Comparison of ENCODE assay signal across 17 cellular contexts in the genomic region with DNA sequence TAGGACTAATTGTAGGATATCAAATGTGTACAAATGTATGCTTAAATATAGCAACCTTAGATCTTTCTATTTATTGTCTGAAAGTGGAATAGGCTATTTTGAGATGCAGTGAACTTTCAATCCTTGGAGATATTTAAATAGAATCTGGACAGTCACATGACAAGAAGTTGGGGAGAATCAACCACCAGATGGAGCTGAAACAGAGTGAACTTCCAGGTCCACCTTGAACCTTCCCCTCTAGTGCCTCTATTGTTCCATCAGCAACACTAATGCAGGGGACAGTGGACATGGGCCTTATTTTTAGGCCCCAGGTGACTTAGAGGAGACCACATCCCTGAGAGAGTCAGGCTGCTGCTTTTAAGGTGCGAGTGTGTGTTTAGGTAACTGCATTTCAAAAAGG. TPM values are rescaled to one million over a fixed set of nuclear protein-coding genes. Genes with fewer than 3 reads are reported as not detected.
DNase-seq lines count a peak whose midpoint lies in the region; ATAC-seq and TF ChIP-seq lines count a peak whose summit lies in the region.
"Had no signal": no experiment of that assay in that cellular context is flagged by ENCODE, and none has a peak within 500 bp of the region (broad histone marks: within the 10 kb centered on the region; RNA-seq: fewer than 3 reads in every experiment).

No MANE protein-coding gene starts in this region.

- no peaks in the 10 kb centered on the region for H4K20me1 ChIP-seq in IMR-90 (ENCODE audit: insufficient read depth, low read length)

- no peak for TF ChIP-seq POLR2A in IMR-90 (IDR thresholded peaks at IDR 0.05; ENCODE audit: low read depth, low read length)
- no peak for TF ChIP-seq POLR2A in transverse colon (IDR thresholded peaks at IDR 0.05)

- no peak overlapping the region for H3K9ac ChIP-seq in IMR-90 (ENCODE audit: low read depth, low read length)

- no peak overlapping the region for H3K56ac ChIP-seq in IMR-90 (ENCODE audit: extremely low read depth, insufficient read depth, low read length)

- TF ChIP-seq CTCF in C4-2B (conservative IDR thresholded peaks at IDR 0.05) (peak; percentile 21; the same call in 1 of the 2 replicates), IMR-90 (conservative IDR thresholded peaks at IDR 0.05; ENCODE audit: low read depth, low read length) (peak; percentile 18), transverse colon (IDR thresholded peaks at IDR 0.05) (no peak)

- no peak overlapping the region for H3K4ac ChIP-seq in IMR-90 (ENCODE audit: low read depth, low read length)

- H2AK9ac ChIP-seq in IMR-90 (replicated peaks; ENCODE audit: low read depth, low read length, poor library complexity): no peak overlapping the region

- dilution Hi-C loops in IMR-90 (cut with HindIII; ENCODE audit: low sequenced_read_pairs, unreplicated experiment): no loop called here

- DNase-seq in IMR-90: no peak
- DNase-seq in amniotic epithelial cell (ENCODE audit: low read depth): peak; percentile 7
- DNase-seq in lung microvascular endothelial cell (ENCODE audit: low read depth in 2 of 2): peak; percentile 12 to 26
- no peak for DNase-seq in HuH-7 (ENCODE audit: low spot score)
- DNase-seq in 8988T: no peak
- no peak for DNase-seq in transverse colon
- DNase-seq: activated CD4-positive, alpha-beta memory T cell treated with anti-CD3 and anti-CD28 coated beads for 36 hours; activated T-cell treated with anti-CD3 and anti-CD28 coated beads, Interleukin-2, amount 50 U/mL, for 48 hours; CD4-positive, alpha-beta memory T cell; glutamatergic neuron; H7; NCI-H146; NCI-H446 treated with DMSO at 0.1 percent for 48 hours; retina had no signal

- H3K27ac ChIP-seq in C4-2B: no peak overlapping the region
- no peak overlapping the region for H3K27ac ChIP-seq in IMR-90 (ENCODE audit: insufficient read depth, low read length)
- H3K27ac ChIP-seq in transverse colon: no peak overlapping the region
- H3K27ac ChIP-seq: SK-N-MC had no signal

- H3K9me3 ChIP-seq in IMR-90 (ENCODE audit: control insufficient read depth, insufficient read depth, low read length) (peaks cover 2% of the 10 kb centered on the region; the same call in 1 of the 2 replicates), transverse colon (no peaks in the 10 kb centered on the region)

- no peak overlapping the region for H2AK5ac ChIP-seq in IMR-90 (ENCODE audit: low read depth, low read length)

- BruUV-seq in IMR-90 (replicated peaks; lab: Mats Ljungman, UMichigan): no TSS peak

- no peak overlapping the region for H3K4me3 ChIP-seq in IMR-90 (ENCODE audit: insufficient read depth, low read depth, low read length)
- H3K4me3 ChIP-seq in transverse colon: no peak overlapping the region
- H3K4me3 ChIP-seq: SK-N-MC had no signal

- H4K5ac ChIP-seq in IMR-90 (ENCODE audit: low read depth, low read length): no peak overlapping the region

- no peak overlapping the region for H2BK120ac ChIP-seq in IMR-90 (ENCODE audit: low read depth, low read length)

- H2BK20ac ChIP-seq in IMR-90 (ENCODE audit: low read depth, low read length): no peak overlapping the region

- no peak overlapping the region for H4K8ac ChIP-seq in IMR-90 (ENCODE audit: low read depth in 2 of 2, low read length in 2 of 2)

- in situ Hi-C loops in IMR-90 (cut with MboI; ENCODE audit: low sequenced_read_pairs) (no loop called here), transverse colon (cut with MboI; ENCODE audit: low pct_ligation_motif_present in 1 of 4, low pct_unique_long_range_greater_than_20kb in 1 of 4, low sequenced_read_pairs in 3 of 4) (no loop called here)

- H3K36me3 ChIP-seq in IMR-90 (ENCODE audit: control insufficient read depth, insufficient read depth, low read length): no peaks in the 10 kb centered on the region
- H3K36me3 ChIP-seq in transverse colon: no peaks in the 10 kb centered on the region

- H3K23ac ChIP-seq in IMR-90 (ENCODE audit: low read depth, low read length): no peak overlapping the region

- no peak overlapping the region for H3K18ac ChIP-seq in IMR-90 (ENCODE audit: low read depth, low read length)

- intact Hi-C loops in IMR-90 (cut with micrococcal nuclease) (no loop called here), transverse colon (cut with DNase I; ENCODE audit: low total_unique reads) (no loop called here)

- POLR2A ChIA-PET in IMR-90 (lab: Charles Lee; ENCODE audit: unreplicated experiment): no interaction called here

- TF ChIP-seq RAD21 in IMR-90 (IDR thresholded peaks at IDR 0.05; ENCODE audit: low read length): no peak

- H2BK15ac ChIP-seq in IMR-90 (ENCODE audit: low read depth, low read length): no peak overlapping the region

- no peak for TF ChIP-seq EP300 in transverse colon (IDR thresholded peaks at IDR 0.05; ENCODE audit: low read depth)

- H3K27me3 ChIP-seq in IMR-90 (ENCODE audit: control insufficient read depth, insufficient read depth, low read length): peaks cover 8% of the 10 kb centered on the region; the same call in 1 of the 2 replicates
- no peaks in the 10 kb centered on the region for H3K27me3 ChIP-seq in transverse colon

- H3K9me1 ChIP-seq in IMR-90 (ENCODE audit: insufficient read depth, low read length): no peaks in the 10 kb centered on the region

- H3K14ac ChIP-seq in IMR-90 (replicated peaks; ENCODE audit: low read depth, low read length): no peak overlapping the region

- no CpG with 5 or more reads among the region's 1 CpG for WGBS in IMR-90 (ENCODE audit: extremely low coverage in 2 of 2, insufficient read length in 1 of 2), 2 experiments
- 89 to 90% methylated on average over 1 of the region's 1 CpG for WGBS in transverse colon (ENCODE audit: low coverage in 1 of 2), 2 donors

- CTCF ChIA-PET in IMR-90 (lab: Yijun Ruan, JAX): no interaction called here

- H4K91ac ChIP-seq in IMR-90 (ENCODE audit: insufficient read depth, low read depth, low read length): no peak overlapping the region

- H3K4me2 ChIP-seq in IMR-90 (ENCODE audit: low read depth, low read length): no peak overlapping the region

- H2BK5ac ChIP-seq in IMR-90 (ENCODE audit: low read depth, low read length, poor library complexity, severe bottlenecking): no peak overlapping the region

- H3K79me1 ChIP-seq in IMR-90 (ENCODE audit: low read depth in 1 of 2, low read length in 2 of 2): no peaks in the 10 kb centered on the region

- H2AFZ ChIP-seq in IMR-90 (replicated peaks; ENCODE audit: low read length, poor library complexity): no peak overlapping the region

- H3K4me1 ChIP-seq in IMR-90 (ENCODE audit: control insufficient read depth, insufficient read depth, low read length) (no peaks in the 10 kb centered on the region), transverse colon (no peaks in the 10 kb centered on the region)

- no peak for ATAC-seq in IMR-90 (ENCODE audit: low read depth)
- ATAC-seq in HG02970 (IDR thresholded peaks at IDR 0.05; ENCODE audit: low FRiP score, unreplicated experiment): no peak

TF ChIP-seq in IMR-90, 13 proteins besides CTCF, POLR2A, EP300 and RAD21:
- TF ChIP-seq, protein P1, sequence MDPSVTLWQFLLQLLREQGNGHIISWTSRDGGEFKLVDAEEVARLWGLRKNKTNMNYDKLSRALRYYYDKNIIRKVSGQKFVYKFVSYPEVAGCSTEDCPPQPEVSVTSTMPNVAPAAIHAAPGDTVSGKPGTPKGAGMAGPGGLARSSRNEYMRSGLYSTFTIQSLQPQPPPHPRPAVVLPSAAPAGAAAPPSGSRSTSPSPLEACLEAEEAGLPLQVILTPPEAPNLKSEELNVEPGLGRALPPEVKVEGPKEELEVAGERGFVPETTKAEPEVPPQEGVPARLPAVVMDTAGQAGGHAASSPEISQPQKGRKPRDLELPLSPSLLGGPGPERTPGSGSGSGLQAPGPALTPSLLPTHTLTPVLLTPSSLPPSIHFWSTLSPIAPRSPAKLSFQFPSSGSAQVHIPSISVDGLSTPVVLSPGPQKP (IDR thresholded peaks at IDR 0.05; ENCODE audit: borderline replicate concordance, low read depth, low read length): no peak
- TF ChIP-seq RFX5 (IDR thresholded peaks at IDR 0.05; ENCODE audit: low read depth, low read length): no peak
- no peak for TF ChIP-seq FOS (IDR thresholded peaks at IDR 0.05; ENCODE audit: low read depth, low read length)
- TF ChIP-seq BHLHE40 (IDR thresholded peaks at IDR 0.05; ENCODE audit: low read depth, low read length): no peak
- TF ChIP-seq MAZ (IDR thresholded peaks at IDR 0.05; ENCODE audit: borderline replicate concordance, low read depth, low read length): no peak
- no peak for TF ChIP-seq MXI1 (IDR thresholded peaks at IDR 0.05; ENCODE audit: borderline replicate concordance, low read depth, low read length)
- TF ChIP-seq CHD1 (IDR thresholded peaks at IDR 0.05; ENCODE audit: low read depth, low read length): no peak
- TF ChIP-seq CEBPB (IDR thresholded peaks at IDR 0.05; ENCODE audit: low read depth, low read length): no peak
- no peak for TF ChIP-seq NFE2L2 (IDR thresholded peaks at IDR 0.05; ENCODE audit: low read depth, low read length)
- no peak for TF ChIP-seq SMC3 (IDR thresholded peaks at IDR 0.05; ENCODE audit: low read depth, low read length)
- TF ChIP-seq RCOR1 (IDR thresholded peaks at IDR 0.05; ENCODE audit: insufficient replicate concordance, low read length): no peak
- TF ChIP-seq, protein P2, sequence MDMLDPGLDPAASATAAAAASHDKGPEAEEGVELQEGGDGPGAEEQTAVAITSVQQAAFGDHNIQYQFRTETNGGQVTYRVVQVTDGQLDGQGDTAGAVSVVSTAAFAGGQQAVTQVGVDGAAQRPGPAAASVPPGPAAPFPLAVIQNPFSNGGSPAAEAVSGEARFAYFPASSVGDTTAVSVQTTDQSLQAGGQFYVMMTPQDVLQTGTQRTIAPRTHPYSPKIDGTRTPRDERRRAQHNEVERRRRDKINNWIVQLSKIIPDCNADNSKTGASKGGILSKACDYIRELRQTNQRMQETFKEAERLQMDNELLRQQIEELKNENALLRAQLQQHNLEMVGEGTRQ (IDR thresholded peaks at IDR 0.05; ENCODE audit: low read depth, low read length): no peak

RNA-seq across cellular contexts. Expression of a gene that starts 37.0 kb away (rescaled TPM):
- total RNA-seq in IMR-90 (2012; rRNA removed): 436 and 490 TPM in 2 replicates
- polyA plus RNA-seq in IMR-90 (2012; rRNA removed): 285 and 316 TPM in 2 replicates
- 203 and 263 TPM in 2 replicates for polyA plus RNA-seq in IMR-90 (2012; cell fraction: cytosol; rRNA removed)
- polyA plus RNA-seq in IMR-90 (2012; cell fraction: nucleus; rRNA removed; ENCODE audit: low replicate concordance): 109 and 133 TPM in 2 replicates
- total RNA-seq in lung microvascular endothelial cell: 420 and 583 TPM in 2 replicates
- total RNA-seq in transverse colon: 100 to 1,000 TPM in 1 of 4 donors, 10 to 100 TPM in 3; 73.7 to 134 (median 80.7) TPM

Comparison
In these comparisons a context has a peak if more than half of its experiments do, and no peak if none do; other contexts are left out.
1. CTCF ChIP-seq: peak in C4-2B (single experiment) and IMR-90 (single experiment); none in transverse colon (0 of 5).
2. DNase-seq: peak in amniotic epithelial cell (single experiment) and lung microvascular endothelial cell (2 of 2); none in IMR-90 (single experiment), HuH-7 (single experiment), 8988T (single experiment) and transverse colon (single experiment).